ENCODE assay signal across 27 cellular contexts in genomic region chr2:238658820-238659219, GRCh38.
DNase-seq lines count a peak whose midpoint lies in the region; FAIRE-seq and TF ChIP-seq lines count a peak whose summit lies in the region.
"Had no signal": no experiment of that assay in that cellular context is flagged by ENCODE, and none has a peak within 500 bp of the region (broad histone marks: within the 10 kb centered on the region; RNA-seq: fewer than 3 reads in every experiment).

No MANE protein-coding gene starts in this region.

- H3K4me1 ChIP-seq in esophagus muscularis mucosa (peaks cover 0 to 31% (median 20%) of the 10 kb centered on the region in 4 donors), iPS DF 6.9 (ENCODE audit: control insufficient read depth, insufficient read depth, low read length) (no peaks in the 10 kb centered on the region), endodermal cell (ENCODE audit: control insufficient read depth, insufficient read depth, low read length) (no peaks in the 10 kb centered on the region)
- H3K4me1 ChIP-seq: A549, BE2C had no signal

- H3K9me3 ChIP-seq in esophagus muscularis mucosa, result peaks cover 0 to 7% (median 6%) of the 10 kb centered on the region in 4 donors
- peaks cover 33% of the 10 kb centered on the region for H3K9me3 ChIP-seq in iPS DF 6.9 (ENCODE audit: control insufficient read depth, insufficient read depth, low read length)
- no peaks in the 10 kb centered on the region for H3K9me3 ChIP-seq in endodermal cell (ENCODE audit: control insufficient read depth, low read length)
- H3K9me3 ChIP-seq: BE2C had no signal

- TF ChIP-seq CTCF in esophagus muscularis mucosa (IDR thresholded peaks at IDR 0.05) (no peak), osteocyte (IDR thresholded peaks at IDR 0.05) (no peak), type B pancreatic cell (conservative IDR thresholded peaks at IDR 0.05) (no peak), endodermal cell (conservative IDR thresholded peaks at IDR 0.05) (no peak)

- H3K27ac Mint-ChIP-seq in osteocyte (ENCODE audit: unreplicated experiment) (no peak overlapping the region), type B pancreatic cell (peak overlapping the region; percentile 85), endodermal cell (no peak overlapping the region)
- H3K27ac Mint-ChIP-seq: CD14-positive monocyte; CD4-positive, alpha-beta T cell; CD8-positive, alpha-beta memory T cell had no signal

- peak; percentile 86 for DNase-seq in esophagus muscularis mucosa (ENCODE audit: extremely low spot score)
- no peak for DNase-seq in iPS DF 6.9 (ENCODE audit: low read depth, low spot score)
- peak; percentile 44 for DNase-seq in osteocyte (ENCODE audit: extremely low spot score, unreplicated experiment)
- no peak for DNase-seq in type B pancreatic cell (ENCODE audit: extremely low spot score, unreplicated experiment)
- DNase-seq in frontal cortex (ENCODE audit: low spot score in 2 of 2), result no peak
- no peak for DNase-seq in endodermal cell
- no peak for DNase-seq in HuH-7.5 (ENCODE audit: low spot score)
- DNase-seq: 8988T; ACHN; AML-193; BE2C; CD4-positive, alpha-beta T cell; CD8-positive, alpha-beta memory T cell; DMS 273 treated with DMSO at 0.1 percent for 48 hours; DMS79; EL; GDM1; GM23248; H7; HCEC 1CT had no signal

- H3K36me3 Mint-ChIP-seq in osteocyte (ENCODE audit: unreplicated experiment), result no peaks in the 10 kb centered on the region
- no peaks in the 10 kb centered on the region for H3K36me3 Mint-ChIP-seq in type B pancreatic cell
- H3K36me3 Mint-ChIP-seq in endodermal cell (ENCODE audit: low read depth), result no peaks in the 10 kb centered on the region
- H3K36me3 Mint-ChIP-seq: CD14-positive monocyte had no signal

- no peak for TF ChIP-seq EP300 in esophagus muscularis mucosa (IDR thresholded peaks at IDR 0.05)

- H3K9me3 Mint-ChIP-seq in osteocyte (ENCODE audit: unreplicated experiment) (peaks cover 10% of the 10 kb centered on the region), type B pancreatic cell (peaks cover 10% of the 10 kb centered on the region), endodermal cell (peaks cover 3% of the 10 kb centered on the region)

- no peak overlapping the region for H3K27ac ChIP-seq in esophagus muscularis mucosa (replicated peaks in 1 of 4)
- H3K27ac ChIP-seq in iPS DF 6.9 (ENCODE audit: low read length), result no peak overlapping the region
- H3K27ac ChIP-seq in endodermal cell (ENCODE audit: low read depth, low read length), result no peak overlapping the region
- H3K27ac ChIP-seq: A549; BLaER1 treated with 17β-estradiol and CSF1 and Interleukin-3, amounts not matched to agents 10 nM and 100 nM; GM23248 had no signal

- H3K27me3 Mint-ChIP-seq in osteocyte (ENCODE audit: unreplicated experiment) (no peaks in the 10 kb centered on the region), type B pancreatic cell (peaks cover 9% of the 10 kb centered on the region), endodermal cell (ENCODE audit: insufficient read depth) (peaks cover 15% of the 10 kb centered on the region)

- H3K4me3 ChIP-seq in esophagus muscularis mucosa, result no peak overlapping the region
- H3K4me3 ChIP-seq in iPS DF 6.9 (ENCODE audit: low read length), result peak overlapping the region; percentile 9; the same call in 1 of the 2 replicates
- H3K4me3 ChIP-seq in endodermal cell (ENCODE audit: low read length), result no peak overlapping the region
- H3K4me3 ChIP-seq: A549; BLaER1 treated with 17β-estradiol and CSF1 and Interleukin-3, amounts not matched to agents 10 nM and 100 nM; GM12878; GM23248 had no signal

- H3K36me3 ChIP-seq in esophagus muscularis mucosa (no peaks in the 10 kb centered on the region), iPS DF 6.9 (ENCODE audit: control insufficient read depth, insufficient read depth, low read length) (no peaks in the 10 kb centered on the region), endodermal cell (ENCODE audit: control insufficient read depth, insufficient read depth, low read length) (no peaks in the 10 kb centered on the region)
- H3K36me3 ChIP-seq: BE2C; BLaER1 treated with 17β-estradiol and CSF1 and Interleukin-3, amounts not matched to agents 10 nM and 100 nM had no signal

- H3K4me3 Mint-ChIP-seq in osteocyte (ENCODE audit: unreplicated experiment), result no peak overlapping the region
- H3K4me3 Mint-ChIP-seq in type B pancreatic cell, result no peak overlapping the region
- H3K4me3 Mint-ChIP-seq in endodermal cell, result no peak overlapping the region
- H3K4me3 Mint-ChIP-seq: CD14-positive monocyte; CD4-positive, alpha-beta T cell; CD8-positive, alpha-beta memory T cell had no signal

- WGBS in esophagus muscularis mucosa, result 93% methylated on average over 3 of the region's 3 CpGs
- WGBS in iPS DF 6.9 (ENCODE audit: insufficient coverage, insufficient read length), result no CpG with 5 or more reads among the region's 3 CpGs
- 79 to 89% methylated on average over 2 to 3 of the region's 3 CpGs for WGBS in endodermal cell (ENCODE audit: insufficient coverage in 1 of 2, insufficient read length in 1 of 2), 2 experiments

- no peak for FAIRE-seq in frontal cortex (lab: Jason Lieb, UNC)
- FAIRE-seq: A549, D721Med, GM12878, GM19239, H1 had no signal

- TF ChIP-seq POLR2A in esophagus muscularis mucosa (IDR thresholded peaks at IDR 0.05; ENCODE audit: low read depth), result no peak

- H3K4me1 Mint-ChIP-seq in osteocyte (ENCODE audit: unreplicated experiment), result no peaks in the 10 kb centered on the region
- peaks cover 14% of the 10 kb centered on the region for H3K4me1 Mint-ChIP-seq in type B pancreatic cell (ENCODE audit: unreplicated experiment)
- H3K4me1 Mint-ChIP-seq in endodermal cell, result peaks cover 7% of the 10 kb centered on the region
- H3K4me1 Mint-ChIP-seq: CD14-positive monocyte; CD8-positive, alpha-beta memory T cell had no signal

- no peaks in the 10 kb centered on the region for H3K27me3 ChIP-seq in esophagus muscularis mucosa
- H3K27me3 ChIP-seq in iPS DF 6.9 (ENCODE audit: control insufficient read depth, insufficient read depth, low read length), result no peaks in the 10 kb centered on the region
- H3K27me3 ChIP-seq in endodermal cell (ENCODE audit: control insufficient read depth, insufficient read depth, low read length, poor library complexity, severe bottlenecking), result no peaks in the 10 kb centered on the region
- H3K27me3 ChIP-seq: BLaER1 treated with 17β-estradiol and CSF1 and Interleukin-3, amounts not matched to agents 10 nM and 100 nM had no signal

- H3K9ac ChIP-seq in endodermal cell (ENCODE audit: extremely low read depth, low read length, poor library complexity, severe bottlenecking), result no peak overlapping the region
- H3K9ac ChIP-seq: BLaER1 treated with 17β-estradiol and CSF1 and Interleukin-3, amounts not matched to agents 10 nM and 100 nM; GM23248 had no signal

- intact Hi-C loops in esophagus muscularis mucosa (cut with DNase I), result no loop called here

Comparison
In these comparisons a context has a peak if more than half of its experiments do, and no peak if none do; other contexts are left out.
1. DNase-seq: peak in esophagus muscularis mucosa (single experiment) and osteocyte (single experiment); none in iPS DF 6.9 (single experiment), type B pancreatic cell (single experiment), frontal cortex (0 of 2), endodermal cell (single experiment) and HuH-7.5 (single experiment).